In genomic region chr4:6991771-6992557, GRCh38 we compare ENCODE assay signal across 9 cellular contexts. TPM values are rescaled to one million over a fixed set of nuclear protein-coding genes. Genes with fewer than 3 reads are reported as not detected.
DNase-seq lines count a peak whose midpoint lies in the region; ATAC-seq and TF ChIP-seq lines count a peak whose summit lies in the region.
"Had no signal": no experiment of that assay in that cellular context is flagged by ENCODE, and none has a peak within 500 bp of the region (broad histone marks: within the 10 kb centered on the region; RNA-seq: fewer than 3 reads in every experiment).

No MANE protein-coding gene starts in this region.

- H3K4me3 ChIP-seq in epithelial cell of esophagus (ENCODE audit: low read length), result no peak overlapping the region

- no peak for ATAC-seq in HG03521 (IDR thresholded peaks at IDR 0.05; ENCODE audit: unreplicated experiment)

- in situ Hi-C loops in G401 (cut with HindIII; ENCODE audit: low sequenced_read_pairs), result no loop called here

- peak; percentile 15 for DNase-seq in G401 (ENCODE audit: low spot score)
- DNase-seq in OCI-M1 (lab: John Stamatoyannopoulos, UW), result peak; percentile 22
- DNase-seq in epithelial cell of esophagus (ENCODE audit: low read depth), result peak; percentile 93
- DNase-seq in pulmonary artery endothelial cell (ENCODE audit: low read depth, low spot score), result peak; percentile 72
- DNase-seq in NAMALWA (ENCODE audit: low spot score), result no peak
- no peak for DNase-seq in NCI-H1417 treated with DMSO at 0.1 percent for 48 hours (lab: John Stamatoyannopoulos, UW)
- no peak for DNase-seq in activated CD8-positive, alpha-beta memory T cell treated with anti-CD3 and anti-CD28 coated beads, Interleukin-2, amount 50 U/mL, for 48 hours
- DNase-seq: stimulated activated naive CD4-positive, alpha-beta T cell had no signal

- TF ChIP-seq CTCF in epithelial cell of esophagus (IDR thresholded peaks at IDR 0.05; ENCODE audit: insufficient read depth, low read depth, low read length, missing control alignments), result no peak

RNA-seq across cellular contexts. Expression of gene TADA2B, which starts 51.2 kb away (rescaled TPM):
- total RNA-seq in G401 (2014; rRNA removed; shearing (Covaris generic)), result 9.1 and 19.6 TPM in 2 replicates
- total RNA-seq in pulmonary artery endothelial cell, result 10.2 and 12.0 TPM in 2 replicates

Comparison
In these comparisons a context has a peak if more than half of its experiments do, and no peak if none do; other contexts are left out.
1. DNase-seq: peak in G401 (single experiment), OCI-M1 (single experiment), epithelial cell of esophagus (single experiment) and pulmonary artery endothelial cell (single experiment); none in NAMALWA (single experiment), NCI-H1417 treated with DMSO at 0.1 percent for 48 hours (single experiment) and activated CD8-positive, alpha-beta memory T cell treated with anti-CD3 and anti-CD28 coated beads, Interleukin-2, amount 50 U/mL, for 48 hours (single experiment).